Comparison of ENCODE assay signal across 8 cellular contexts in the genomic region with DNA sequence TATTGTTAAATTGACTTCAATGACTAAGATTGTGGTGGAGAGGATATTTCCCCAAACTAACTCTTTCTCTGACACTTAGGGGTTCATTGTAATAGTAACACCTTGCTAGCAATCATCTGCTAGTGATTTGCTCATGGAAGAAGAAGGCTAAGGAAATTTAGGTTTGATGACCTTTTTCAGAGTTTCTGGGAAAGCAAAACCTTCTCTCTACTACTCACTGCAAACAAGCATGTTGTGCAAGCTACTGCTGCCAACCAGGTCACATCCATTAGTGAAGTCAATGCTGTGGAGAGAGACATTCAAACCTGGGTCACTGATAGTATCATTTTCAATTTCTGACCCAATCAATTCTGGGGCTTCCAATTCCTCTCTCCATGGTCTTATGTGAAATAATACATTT. TPM values are rescaled to one million over a fixed set of nuclear protein-coding genes. Genes with fewer than 3 reads are reported as not detected.
DNase-seq lines count a peak whose midpoint lies in the region; ATAC-seq and TF ChIP-seq lines count a peak whose summit lies in the region.
"Not testable (repeated sequence)": the region's sequence is repeated elsewhere in the genome, so short reads cannot be mapped to it uniquely, and the experiment has no call there.
"Had no signal": no experiment of that assay in that cellular context is flagged by ENCODE, and none has a peak within 500 bp of the region (broad histone marks: within the 10 kb centered on the region; RNA-seq: fewer than 3 reads in every experiment).

No MANE protein-coding gene starts in this region.

- not testable (repeated sequence) for H3K9me3 ChIP-seq in right lobe of liver

- not testable (repeated sequence) for H3K36me3 Mint-ChIP-seq in activated CD8-positive, alpha-beta T cell treated with anti-CD3 and anti-CD28 coated beads for 36 hours (ENCODE audit: low read depth)
- H3K36me3 Mint-ChIP-seq in activated naive CD8-positive, alpha-beta T cell treated with anti-CD3 and anti-CD28 coated beads, Interleukin-2, amount 50 U/mL, for 24 hours (ENCODE audit: low read depth), result peaks cover 10% of the 10 kb centered on the region

- CTCF ChIA-PET in activated CD8-positive, alpha-beta T cell treated with anti-CD3 and anti-CD28 coated beads for 36 hours (lab: Charles Lee), result not testable (repeated sequence)

- TF ChIP-seq CTCF in activated CD8-positive, alpha-beta T cell treated with anti-CD3 and anti-CD28 coated beads for 36 hours (IDR thresholded peaks at IDR 0.05); right lobe of liver (IDR thresholded peaks at IDR 0.05): not testable (repeated sequence)

- intact Hi-C loops in activated CD8-positive, alpha-beta T cell treated with anti-CD3 and anti-CD28 coated beads for 36 hours (cut with micrococcal nuclease); right lobe of liver (cut with DNase I): not testable (repeated sequence)

- H3K27me3 Mint-ChIP-seq in activated CD8-positive, alpha-beta T cell treated with anti-CD3 and anti-CD28 coated beads for 36 hours; activated naive CD8-positive, alpha-beta T cell treated with anti-CD3 and anti-CD28 coated beads, Interleukin-2, amount 50 U/mL, for 24 hours: not testable (repeated sequence)

- not testable (repeated sequence) for H3K27me3 ChIP-seq in right lobe of liver

- not testable (repeated sequence) for H3K36me3 ChIP-seq in right lobe of liver

- H3K27ac Mint-ChIP-seq in activated CD8-positive, alpha-beta T cell treated with anti-CD3 and anti-CD28 coated beads for 36 hours; activated naive CD8-positive, alpha-beta T cell treated with anti-CD3 and anti-CD28 coated beads, Interleukin-2, amount 50 U/mL, for 24 hours: not testable (repeated sequence)

- peak; percentile 66 to 74 for ATAC-seq in activated CD4-positive, CD25-positive, alpha-beta regulatory T cell treated with anti-CD3 and anti-CD28 coated beads, Interleukin-2, amount 50 U/mL, for 24 hours
- ATAC-seq in activated CD8-positive, alpha-beta T cell treated with anti-CD3 and anti-CD28 coated beads for 36 hours, result peak; percentile 24
- peak; percentile 78 for ATAC-seq in activated naive CD8-positive, alpha-beta T cell treated with anti-CD3 and anti-CD28 coated beads, Interleukin-2, amount 50 U/mL, for 24 hours
- ATAC-seq in right lobe of liver, result peak; percentile 71 to 100 (median 92)
- peak; percentile 61 for ATAC-seq in stimulated activated naive CD8-positive, alpha-beta T cell treated with anti-CD3 and anti-CD28 coated beads, Interleukin-15, Interleukin-2, amounts not matched to agents 100 U/mL and 50 U/mL, for 24 hours

- H3K9me3 Mint-ChIP-seq in activated CD8-positive, alpha-beta T cell treated with anti-CD3 and anti-CD28 coated beads for 36 hours; activated naive CD8-positive, alpha-beta T cell treated with anti-CD3 and anti-CD28 coated beads, Interleukin-2, amount 50 U/mL, for 24 hours: not testable (repeated sequence)

- H3K4me3 Mint-ChIP-seq in activated CD8-positive, alpha-beta T cell treated with anti-CD3 and anti-CD28 coated beads for 36 hours; activated naive CD8-positive, alpha-beta T cell treated with anti-CD3 and anti-CD28 coated beads, Interleukin-2, amount 50 U/mL, for 24 hours: not testable (repeated sequence)

- POLR2A ChIA-PET in activated CD8-positive, alpha-beta T cell treated with anti-CD3 and anti-CD28 coated beads for 36 hours (lab: Charles Lee), result not testable (repeated sequence)

- H3K4me1 ChIP-seq in right lobe of liver, result not testable (repeated sequence)

- not testable (repeated sequence) for H3K27ac ChIP-seq in right lobe of liver

- DNase-seq in activated CD8-positive, alpha-beta T cell treated with anti-CD3 and anti-CD28 coated beads for 36 hours; activated naive CD8-positive, alpha-beta T cell treated with anti-CD3 and anti-CD28 coated beads, Interleukin-2, amount 50 U/mL, for 24 hours; right lobe of liver; stimulated activated naive CD8-positive, alpha-beta T cell treated with anti-CD3 and anti-CD28 coated beads, Interleukin-15, Interleukin-2, amounts not matched to agents 100 U/mL and 50 U/mL, for 24 hours: not testable (repeated sequence)

- not testable (repeated sequence) for H3K4me3 ChIP-seq in right lobe of liver

- H3K4me1 Mint-ChIP-seq in activated CD8-positive, alpha-beta T cell treated with anti-CD3 and anti-CD28 coated beads for 36 hours (ENCODE audit: low read depth); activated naive CD8-positive, alpha-beta T cell treated with anti-CD3 and anti-CD28 coated beads, Interleukin-2, amount 50 U/mL, for 24 hours: not testable (repeated sequence)

- not testable (repeated sequence) for TF ChIP-seq POLR2A in right lobe of liver (IDR thresholded peaks at IDR 0.05)

RNA-seq across cellular contexts. Expression of a gene that starts 14.6 kb away (rescaled TPM):
- total RNA-seq in activated CD8-positive, alpha-beta T cell treated with anti-CD3 and anti-CD28 coated beads for 36 hours, result under 1 TPM in 1 of 2 experiments, not detected in 1; 0.23 TPM
- under 1 TPM in 2 of 6 experiments, not detected in 4; 0.15 to 0.16 TPM for total RNA-seq in right lobe of liver
- total RNA-seq: A172, Caco-2, Calu3 had no signal

Comparison
In these comparisons a context has a peak if more than half of its experiments do, and no peak if none do; other contexts are left out.
1. ATAC-seq: peak in every context shown above with its lines; median percentile 92 in right lobe of liver; 78 in activated naive CD8-positive, alpha-beta T cell treated with anti-CD3 and anti-CD28 coated beads, Interleukin-2, amount 50 U/mL, for 24 hours; 70 in activated CD4-positive, CD25-positive, alpha-beta regulatory T cell treated with anti-CD3 and anti-CD28 coated beads, Interleukin-2, amount 50 U/mL, for 24 hours; 61 in stimulated activated naive CD8-positive, alpha-beta T cell treated with anti-CD3 and anti-CD28 coated beads, Interleukin-15, Interleukin-2, amounts not matched to agents 100 U/mL and 50 U/mL, for 24 hours; 24 in activated CD8-positive, alpha-beta T cell treated with anti-CD3 and anti-CD28 coated beads for 36 hours.